In genomic region chr1:206770531-206771352, GRCh38 we compare ENCODE assay signal across 8 cellular contexts. TPM values are rescaled to one million over a fixed set of nuclear protein-coding genes. Genes with fewer than 3 reads are reported as not detected.
DNase-seq lines count a peak whose midpoint lies in the region; ATAC-seq and TF ChIP-seq lines count a peak whose summit lies in the region.

TSS of gene IL19 (plus strand) at chr1:206770773. CDS start at chr1:206836663, 65,890 bp downstream.

- DNase-seq in activated naive CD4-positive, alpha-beta T cell treated with anti-CD3 and anti-CD28 coated beads, Interleukin-2, amount 50 U/mL, for 72 hours (ENCODE audit: low spot score in 2 of 2), result no peak
- DNase-seq in OCI-M1 (lab: John Stamatoyannopoulos, UW) (peak; percentile 77), fibroblast of mammary gland (ENCODE audit: low read depth) (peak; percentile 53), stromal cell of bone marrow (ENCODE audit: low read depth) (peak; percentile 21), NCI-H2196 (lab: John Stamatoyannopoulos, UW; ENCODE audit: unreplicated experiment) (no peak), posterior vena cava (ENCODE audit: low spot score) (no peak)

- H3K27me3 Mint-ChIP-seq in activated naive CD4-positive, alpha-beta T cell treated with anti-CD3 and anti-CD28 coated beads, Interleukin-2, amount 50 U/mL, for 24 hours, result no peaks in the 10 kb centered on the region

- intact Hi-C loops in posterior vena cava (cut with DNase I), result no loop called here

- peaks cover 77% of the 10 kb centered on the region for H3K4me1 Mint-ChIP-seq in activated naive CD4-positive, alpha-beta T cell treated with anti-CD3 and anti-CD28 coated beads, Interleukin-2, amount 50 U/mL, for 24 hours

- H3K27ac Mint-ChIP-seq in activated naive CD4-positive, alpha-beta T cell treated with anti-CD3 and anti-CD28 coated beads, Interleukin-2, amount 50 U/mL, for 24 hours, result peak within 1 kb of the TSS; percentile 19
- H3K27ac Mint-ChIP-seq in activated naive CD4-positive, alpha-beta T cell treated with anti-CD3 and anti-CD28 coated beads, Interleukin-2, amount 50 U/mL, for 72 hours, result no peak within 1 kb of the TSS

- no peak for TF ChIP-seq CTCF in fibroblast of mammary gland (conservative IDR thresholded peaks at IDR 0.05; ENCODE audit: control insufficient read depth, insufficient read depth, low read depth, low read length)

- no peak for ATAC-seq in activated naive CD4-positive, alpha-beta T cell treated with anti-CD3 and anti-CD28 coated beads, Interleukin-2, amount 50 U/mL, for 72 hours
- no peak for ATAC-seq in HG03025 (IDR thresholded peaks at IDR 0.05; ENCODE audit: low FRiP score, unreplicated experiment)

- H3K9me3 Mint-ChIP-seq in activated naive CD4-positive, alpha-beta T cell treated with anti-CD3 and anti-CD28 coated beads, Interleukin-2, amount 50 U/mL, for 24 hours, result no peaks in the 10 kb centered on the region
- H3K9me3 Mint-ChIP-seq in activated naive CD4-positive, alpha-beta T cell treated with anti-CD3 and anti-CD28 coated beads, Interleukin-2, amount 50 U/mL, for 72 hours, result no peaks in the 10 kb centered on the region

- H3K4me3 Mint-ChIP-seq in activated naive CD4-positive, alpha-beta T cell treated with anti-CD3 and anti-CD28 coated beads, Interleukin-2, amount 50 U/mL, for 24 hours, result peak within 1 kb of the TSS; percentile 74

- H3K4me3 ChIP-seq in fibroblast of mammary gland (ENCODE audit: control insufficient read depth, low read depth, low read length), result no peak within 1 kb of the TSS

- H3K36me3 Mint-ChIP-seq in activated naive CD4-positive, alpha-beta T cell treated with anti-CD3 and anti-CD28 coated beads, Interleukin-2, amount 50 U/mL, for 24 hours, result no peaks in the 10 kb centered on the region
- H3K36me3 Mint-ChIP-seq in activated naive CD4-positive, alpha-beta T cell treated with anti-CD3 and anti-CD28 coated beads, Interleukin-2, amount 50 U/mL, for 72 hours, result no peaks in the 10 kb centered on the region

RNA-seq across cellular contexts. Expression of gene IL19, which starts in this region (rescaled TPM):
- total RNA-seq in activated naive CD4-positive, alpha-beta T cell treated with anti-CD3 and anti-CD28 coated beads, Interleukin-2, amount 50 U/mL, for 72 hours, result not detected
- total RNA-seq in posterior vena cava, result not detected

Comparison
In these comparisons a context has a peak if more than half of its experiments do, and no peak if none do; other contexts are left out.
1. DNase-seq: peak in OCI-M1 (single experiment), fibroblast of mammary gland (single experiment) and stromal cell of bone marrow (single experiment); none in activated naive CD4-positive, alpha-beta T cell treated with anti-CD3 and anti-CD28 coated beads, Interleukin-2, amount 50 U/mL, for 72 hours (0 of 2), NCI-H2196 (single experiment) and posterior vena cava (single experiment).